13 cellular contexts compared by ENCODE assay signal in genomic region chr12:1496162-1496925, GRCh38.
DNase-seq lines count a peak whose midpoint lies in the region; ATAC-seq and TF ChIP-seq lines count a peak whose summit lies in the region.
"Had no signal": no experiment of that assay in that cellular context is flagged by ENCODE, and none has a peak within 500 bp of the region (broad histone marks: within the 10 kb centered on the region; RNA-seq: fewer than 3 reads in every experiment).

No MANE protein-coding gene starts in this region.

- H3K4me3 ChIP-seq in LNCaP clone FGC (ENCODE audit: low read depth, low read length): peak overlapping the region; percentile 22; the same call in 1 of the 2 replicates
- peak overlapping the region in 1 of 2 donors; percentile 65 for H3K4me3 ChIP-seq in stomach smooth muscle (ENCODE audit: low read length in 2 of 2)
- no peak overlapping the region for H3K4me3 ChIP-seq in spleen

- ATAC-seq in HG03571 (IDR thresholded peaks at IDR 0.05; ENCODE audit: unreplicated experiment): no peak

- H3K9me3 Mint-ChIP-seq in chondrocyte (ENCODE audit: low read depth): no peaks in the 10 kb centered on the region

- no peak for TF ChIP-seq CTCF in LNCaP clone FGC (IDR thresholded peaks at IDR 0.05; ENCODE audit: control insufficient read depth, extremely low read depth, insufficient read depth)
- peak; percentile 4 for TF ChIP-seq CTCF in chondrocyte (IDR thresholded peaks at IDR 0.05)
- TF ChIP-seq CTCF in spleen (IDR thresholded peaks at IDR 0.05 in 8 of 11, conservative IDR thresholded peaks at IDR 0.05 in 3 of 11): no peak

- H3K27me3 ChIP-seq in stomach smooth muscle (ENCODE audit: control insufficient read depth in 1 of 2, insufficient read depth in 2 of 2, low read length in 2 of 2) (no peaks in the 10 kb centered on the region), spleen (replicated peaks in 1 of 7) (no peaks in the 10 kb centered on the region)

- peaks cover 11% of the 10 kb centered on the region for H3K36me3 Mint-ChIP-seq in chondrocyte (ENCODE audit: low read depth)

- H3K36me3 ChIP-seq in stomach smooth muscle (ENCODE audit: control insufficient read depth in 2 of 2, insufficient read depth in 2 of 2, low read length in 2 of 2) (peaks cover 11 to 17% of the 10 kb centered on the region in 2 donors), spleen (peaks cover 0 to 27% (median 2%) of the 10 kb centered on the region in 6 donors)

- DNase-seq in LNCaP clone FGC (ENCODE audit: low read depth) (no peak), chondrocyte (ENCODE audit: low spot score) (no peak), iris pigment epithelial cell (ENCODE audit: low read depth) (peak; percentile 15), T-helper 1 cell (no peak), HuH-7.5 (ENCODE audit: low spot score) (no peak), spleen (no peak)
- DNase-seq: activated T-cell treated with anti-CD3 and anti-CD28 coated beads for 4 hours, cortex of kidney, GOT3, NCI-H1105 treated with DMSO at 0.1 percent for 48 hours, T1000 had no signal

- H3K27ac ChIP-seq in stomach smooth muscle (ENCODE audit: low read length) (peak overlapping the region; percentile 11), spleen (no peak overlapping the region)

- H3K4me1 ChIP-seq in stomach smooth muscle (ENCODE audit: control insufficient read depth, insufficient read depth, low read length) (peaks cover 8% of the 10 kb centered on the region), spleen (no peaks in the 10 kb centered on the region)

- H3K4me3 Mint-ChIP-seq in chondrocyte (ENCODE audit: unreplicated experiment): peak overlapping the region; percentile 63

- peak overlapping the region; percentile 98 for H3K27ac Mint-ChIP-seq in chondrocyte (ENCODE audit: unreplicated experiment)

- H3K27me3 Mint-ChIP-seq in chondrocyte (ENCODE audit: low read depth): no peaks in the 10 kb centered on the region

- H3K9me3 ChIP-seq in stomach smooth muscle (ENCODE audit: control insufficient read depth in 2 of 2, low read length in 2 of 2) (no peaks in the 10 kb centered on the region), spleen (no peaks in the 10 kb centered on the region)

- intact Hi-C loops in spleen (cut with DNase I; ENCODE audit: low total_unique reads): no loop called here

- no peak for TF ChIP-seq POLR2A in spleen (IDR thresholded peaks at IDR 0.05)

- 83 to 89% (median 87%) methylated on average over 23 of the region's 23 CpGs for WGBS in spleen, 5 donors

- H3K9ac ChIP-seq in stomach smooth muscle (ENCODE audit: low read length in 2 of 2): no peak overlapping the region

- H3K4me1 Mint-ChIP-seq in chondrocyte (ENCODE audit: low read depth): peaks cover 48% of the 10 kb centered on the region
